Comparison of ENCODE assay signal across 24 cellular contexts in the genomic region with DNA sequence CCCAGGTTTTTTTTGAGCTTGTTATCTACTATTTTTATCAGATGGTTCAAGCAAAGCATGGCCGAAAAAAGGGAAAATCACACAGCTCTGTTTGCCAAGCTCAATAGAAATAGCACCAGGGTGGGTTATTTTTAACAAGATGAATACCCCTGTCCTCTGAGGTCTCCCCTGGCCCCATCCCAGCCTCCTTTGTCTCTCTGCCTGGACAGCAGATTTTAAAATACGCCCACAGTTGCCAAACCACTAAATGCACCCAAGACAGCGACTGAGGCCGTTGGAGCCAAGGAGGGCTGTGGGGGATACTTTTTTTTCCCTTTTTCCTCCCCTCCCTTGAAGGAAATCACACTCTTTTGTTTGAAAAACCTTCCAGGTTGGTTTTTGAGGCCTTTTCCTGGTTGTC.
"Had no signal": no experiment of that assay in that cellular context is flagged by ENCODE, and none has a peak within 500 bp of the region (broad histone marks: within the 10 kb centered on the region; RNA-seq: fewer than 3 reads in every experiment).

No MANE protein-coding gene starts in this region.

- H3K27me3 ChIP-seq: adrenal gland had no signal

- H3K9me3 Mint-ChIP-seq: activated B cell treated with CpG ODN at 0.5 μM for 24 hours; activated CD4-positive, alpha-beta T cell treated with anti-CD3 and anti-CD28 coated beads, Interleukin-2, amount 10 ng/mL, durations not matched to agents 7 days and 5 days; activated CD8-positive, alpha-beta T cell treated with anti-CD3 and anti-CD28 coated beads for 36 hours; activated naive CD8-positive, alpha-beta T cell treated with anti-CD3 and anti-CD28 coated beads, Interleukin-2, amount 10 ng/mL, durations not matched to agents 7 days and 5 days; activated T-cell treated with anti-CD3 and anti-CD28 coated beads, Interleukin-2, amount 50 U/mL, for 72 hours; activated T-helper 2 cell treated with anti-CD3 and anti-CD28 coated beads, Interferon-gamma antibody, Interleukin-2, Interleukin-4, amounts not matched to agents 10 μg/mL and 5 μg/mL and 100 μg/mL, durations not matched to agents 14 hours and 24 hours and 36 hours; central memory CD8-positive, alpha-beta T cell; IgD-negative memory B cell; T-cell had no signal

- H3K27me3 Mint-ChIP-seq: activated CD4-positive, alpha-beta T cell treated with anti-CD3 and anti-CD28 coated beads, Interleukin-2, amount 10 ng/mL, durations not matched to agents 7 days and 5 days; activated CD8-positive, alpha-beta T cell treated with anti-CD3 and anti-CD28 coated beads for 36 hours; central memory CD8-positive, alpha-beta T cell; T-cell had no signal

- H3K4me1 Mint-ChIP-seq: activated B cell treated with CpG ODN at 0.5 μM for 24 hours; activated CD4-positive, alpha-beta T cell treated with anti-CD3 and anti-CD28 coated beads, Interleukin-2, amount 10 ng/mL, durations not matched to agents 7 days and 5 days; activated naive CD8-positive, alpha-beta T cell treated with anti-CD3 and anti-CD28 coated beads, Interleukin-2, amount 10 ng/mL, durations not matched to agents 7 days and 5 days; central memory CD8-positive, alpha-beta T cell; IgD-negative memory B cell; T-cell had no signal

- H3K9ac ChIP-seq: KMS-11 had no signal

- H3K4me3 Mint-ChIP-seq: activated B cell treated with CpG ODN at 0.5 μM for 24 hours; activated CD4-positive, alpha-beta T cell treated with anti-CD3 and anti-CD28 coated beads, Interleukin-2, amount 10 ng/mL, durations not matched to agents 7 days and 5 days; activated CD8-positive, alpha-beta T cell treated with anti-CD3 and anti-CD28 coated beads for 36 hours; activated naive CD8-positive, alpha-beta T cell treated with anti-CD3 and anti-CD28 coated beads, Interleukin-2, amount 10 ng/mL, durations not matched to agents 7 days and 5 days; activated T-cell treated with anti-CD3 and anti-CD28 coated beads, Interleukin-2, amount 50 U/mL, for 72 hours; central memory CD8-positive, alpha-beta T cell; IgD-negative memory B cell; T-cell had no signal

- H3K27ac Mint-ChIP-seq: activated B cell treated with CpG ODN at 0.5 μM for 24 hours; activated CD4-positive, alpha-beta T cell treated with anti-CD3 and anti-CD28 coated beads, Interleukin-2, amount 10 ng/mL, durations not matched to agents 7 days and 5 days; activated CD8-positive, alpha-beta T cell treated with anti-CD3 and anti-CD28 coated beads for 36 hours; activated naive CD8-positive, alpha-beta T cell treated with anti-CD3 and anti-CD28 coated beads, Interleukin-2, amount 10 ng/mL, durations not matched to agents 7 days and 5 days; activated T-cell treated with anti-CD3 and anti-CD28 coated beads, Interleukin-2, amount 50 U/mL, for 72 hours; activated T-helper 2 cell treated with anti-CD3 and anti-CD28 coated beads, Interferon-gamma antibody, Interleukin-2, Interleukin-4, amounts not matched to agents 10 μg/mL and 5 μg/mL and 100 μg/mL, durations not matched to agents 14 hours and 24 hours and 36 hours; IgD-negative memory B cell; T-cell had no signal

- H3K27ac ChIP-seq: adrenal gland, KMS-11 had no signal

- DNase-seq: activated B cell treated with CpG ODN at 0.5 μM for 24 hours; activated CD4-positive, alpha-beta T cell treated with anti-CD3 and anti-CD28 coated beads for 1 hour; activated CD4-positive, alpha-beta T cell treated with anti-CD3 and anti-CD28 coated beads, Interleukin-2, amount 10 ng/mL, durations not matched to agents 7 days and 5 days; activated CD8-positive, alpha-beta memory T cell treated with anti-CD3 and anti-CD28 coated beads, Interleukin-2, amount 50 U/mL, for 4 hours; activated CD8-positive, alpha-beta T cell treated with anti-CD3 and anti-CD28 coated beads for 36 hours; activated gamma-delta T cell treated with Interleukin-2 at 50 U/mL for 16 hours; activated naive CD4-positive, alpha-beta T cell treated with anti-CD3 and anti-CD28 coated beads, Interleukin-2, amount 50 U/mL, for 16 hours; activated naive CD8-positive, alpha-beta T cell treated with anti-CD3 and anti-CD28 coated beads, Interleukin-2, amount 10 ng/mL, durations not matched to agents 7 days and 5 days; activated T-cell treated with anti-CD3 and anti-CD28 coated beads, Interleukin-2, amount 50 U/mL, for 72 hours; adrenal gland; anterior cingulate cortex; NCI-H1092; NCI-H1417; NCI-H1694; NCI-H2029 treated with DMSO at 0.1 percent for 48 hours; NCI-H524; SIG-M5; T-cell; T-helper 2 cell; T1000 had no signal

- H3K36me3 ChIP-seq: adrenal gland had no signal

- H3K4me1 ChIP-seq: adrenal gland had no signal

- H3K36me3 Mint-ChIP-seq: activated naive CD8-positive, alpha-beta T cell treated with anti-CD3 and anti-CD28 coated beads, Interleukin-2, amount 10 ng/mL, durations not matched to agents 7 days and 5 days; IgD-negative memory B cell; T-cell had no signal

- H3K4me3 ChIP-seq: adrenal gland had no signal

- H3K9me3 ChIP-seq: adrenal gland had no signal
